ENCODE assay signal across 30 cellular contexts in the genomic region with DNA sequence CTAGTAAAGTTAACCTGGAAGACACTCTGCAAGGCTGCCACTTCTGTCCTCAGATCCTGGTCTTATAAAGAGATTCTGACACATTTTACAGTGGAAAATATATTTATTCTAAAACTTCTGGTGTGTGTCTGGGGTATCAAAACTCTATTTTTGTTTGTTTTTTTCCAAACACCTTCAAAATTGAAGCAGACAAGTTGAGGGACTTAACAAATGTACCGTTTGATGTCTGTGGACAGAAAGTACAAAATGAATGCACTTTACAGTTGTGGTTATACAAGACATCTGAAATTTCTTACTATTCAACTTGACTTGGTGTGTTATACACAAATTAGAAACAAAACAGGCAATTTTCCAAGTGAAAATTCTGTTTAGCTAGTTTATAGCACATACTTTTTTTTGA.
"Had no signal": no experiment of that assay in that cellular context is flagged by ENCODE, and none has a peak within 500 bp of the region (broad histone marks: within the 10 kb centered on the region; RNA-seq: fewer than 3 reads in every experiment).

No MANE protein-coding gene starts in this region.

- H3K36me3 ChIP-seq: adrenal gland, ascending aorta, breast epithelium, cardiac muscle cell, colonic mucosa, WERI-Rb-1 had no signal

- ATAC-seq: activated CD4-positive, CD25-positive, alpha-beta regulatory T cell treated with anti-CD3 and anti-CD28 coated beads, Interleukin-2, amount 50 U/mL, for 24 hours; activated CD8-positive, alpha-beta T cell treated with anti-CD3 and anti-CD28 coated beads for 36 hours; activated naive CD8-positive, alpha-beta T cell treated with anti-CD3 and anti-CD28 coated beads, Interleukin-2, amount 50 U/mL, for 24 hours; activated T-cell treated with anti-CD3 and anti-CD28 coated beads, Interleukin-2, amount 50 U/mL, for 4 hours; activated T-helper 17 cell treated with anti-CD3 and anti-CD28 coated beads, Interleukin-2, amount 50 U/mL, for 72 hours; esophagus mucosa; T-helper 17 cell had no signal

- H3K27me3 ChIP-seq: adrenal gland, ascending aorta, breast epithelium, cardiac muscle cell, colonic mucosa had no signal

- H3K4me3 ChIP-seq: adrenal gland, ascending aorta, breast epithelium, cardiac muscle cell, colonic mucosa, dorsolateral prefrontal cortex had no signal

- H3K27ac ChIP-seq: adrenal gland, ascending aorta, breast epithelium, cardiac muscle cell, colonic mucosa, dorsolateral prefrontal cortex, WERI-Rb-1 had no signal

- H3K9me3 ChIP-seq: adrenal gland, ascending aorta, breast epithelium, colonic mucosa had no signal

- DNase-seq: activated B cell treated with CpG ODN at 0.5 μM for 24 hours; activated CD4-positive, alpha-beta T cell treated with anti-CD3 and anti-CD28 coated beads for 48 hours; activated CD4-positive, alpha-beta T cell treated with anti-CD3 and anti-CD28 coated beads, Interleukin-2, amount 50 U/mL, for 1 hour; activated CD4-positive, alpha-beta T cell treated with anti-CD3 and anti-CD28 coated beads, Interleukin-2, amount 50 U/mL, for 48 hours; activated CD8-positive, alpha-beta memory T cell treated with anti-CD3 and anti-CD28 coated beads for 24 hours; activated CD8-positive, alpha-beta T cell treated with anti-CD3 and anti-CD28 coated beads for 36 hours; activated effector memory CD4-positive, alpha-beta T cell treated with Interleukin-2 at 50 U/mL for 16 hours; activated naive CD4-positive, alpha-beta T cell treated with anti-CD3 and anti-CD28 coated beads for 36 hours; activated naive CD8-positive, alpha-beta T cell treated with anti-CD3 and anti-CD28 coated beads for 36 hours; activated naive CD8-positive, alpha-beta T cell treated with anti-CD3 and anti-CD28 coated beads, Interleukin-2, amount 50 U/mL, for 24 hours; activated T-cell treated with anti-CD3 and anti-CD28 coated beads, Interleukin-2, amount 50 U/mL, for 4 hours; adrenal gland; central memory CD4-positive, alpha-beta T cell; cerebellar nuclear complex; colonic mucosa; dorsolateral prefrontal cortex; effector memory CD4-positive, alpha-beta T cell; endodermal cell; foreskin fibroblast; head of caudate nucleus; T-helper 1 cell; T-helper 17 cell; T1000; WERI-Rb-1 had no signal

- H3K4me1 ChIP-seq: ascending aorta, breast epithelium, colonic mucosa had no signal
